In the genomic region with DNA sequence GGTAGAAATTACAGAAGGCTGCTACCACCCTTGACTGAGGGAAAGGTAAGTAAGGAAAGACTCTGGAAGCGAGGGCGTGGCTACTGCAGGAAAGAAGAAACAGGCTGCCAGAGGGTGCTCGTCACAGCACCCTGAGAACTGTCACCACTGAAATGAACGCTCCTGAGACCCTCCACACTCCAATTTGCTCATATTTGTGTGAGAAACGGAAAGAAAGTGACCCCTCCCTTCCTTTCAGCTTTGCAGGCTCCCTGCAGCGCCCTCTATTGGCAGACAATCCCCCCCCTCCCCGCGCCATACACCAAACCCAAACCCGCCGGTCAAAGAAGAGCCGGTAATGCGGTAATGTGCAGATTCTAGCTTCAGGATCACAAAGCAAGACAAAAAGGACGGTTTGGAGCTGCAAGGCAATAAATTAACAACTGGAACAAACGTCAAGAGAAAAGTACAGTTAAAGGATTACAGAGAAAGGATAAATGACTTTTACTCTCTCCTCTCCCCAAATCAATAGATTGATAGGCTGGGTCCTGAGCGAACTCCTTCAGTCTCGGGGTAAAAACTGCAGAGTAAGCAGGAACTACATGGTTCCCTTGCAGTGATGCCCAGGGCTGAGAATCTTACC, we compare ENCODE assay signal across 1 cellular context.
TF ChIP-seq lines count a peak whose summit lies in the region.

No MANE protein-coding gene starts in this region.

TF ChIP-seq in GM23338, 12 proteins besides CTCF, POLR2A, EP300 and RAD21 (continued from another document):
- TF ChIP-seq, protein P1, sequence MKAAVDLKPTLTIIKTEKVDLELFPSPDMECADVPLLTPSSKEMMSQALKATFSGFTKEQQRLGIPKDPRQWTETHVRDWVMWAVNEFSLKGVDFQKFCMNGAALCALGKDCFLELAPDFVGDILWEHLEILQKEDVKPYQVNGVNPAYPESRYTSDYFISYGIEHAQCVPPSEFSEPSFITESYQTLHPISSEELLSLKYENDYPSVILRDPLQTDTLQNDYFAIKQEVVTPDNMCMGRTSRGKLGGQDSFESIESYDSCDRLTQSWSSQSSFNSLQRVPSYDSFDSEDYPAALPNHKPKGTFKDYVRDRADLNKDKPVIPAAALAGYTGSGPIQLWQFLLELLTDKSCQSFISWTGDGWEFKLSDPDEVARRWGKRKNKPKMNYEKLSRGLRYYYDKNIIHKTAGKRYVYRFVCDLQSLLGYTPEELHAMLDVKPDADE (IDR thresholded peaks at IDR 0.05), result no peak
- TF ChIP-seq CREB1 (CRISPR knock-in tag; IDR thresholded peaks at IDR 0.05; ENCODE audit: low read depth) (no peak), ZNF114 (CRISPR knock-in tag; IDR thresholded peaks at IDR 0.05) (no peak)
TF ChIP-seq in GM23338: peak in this region for 0.
